Comparison of ENCODE assay signal across 8 cellular contexts in the genomic region with DNA sequence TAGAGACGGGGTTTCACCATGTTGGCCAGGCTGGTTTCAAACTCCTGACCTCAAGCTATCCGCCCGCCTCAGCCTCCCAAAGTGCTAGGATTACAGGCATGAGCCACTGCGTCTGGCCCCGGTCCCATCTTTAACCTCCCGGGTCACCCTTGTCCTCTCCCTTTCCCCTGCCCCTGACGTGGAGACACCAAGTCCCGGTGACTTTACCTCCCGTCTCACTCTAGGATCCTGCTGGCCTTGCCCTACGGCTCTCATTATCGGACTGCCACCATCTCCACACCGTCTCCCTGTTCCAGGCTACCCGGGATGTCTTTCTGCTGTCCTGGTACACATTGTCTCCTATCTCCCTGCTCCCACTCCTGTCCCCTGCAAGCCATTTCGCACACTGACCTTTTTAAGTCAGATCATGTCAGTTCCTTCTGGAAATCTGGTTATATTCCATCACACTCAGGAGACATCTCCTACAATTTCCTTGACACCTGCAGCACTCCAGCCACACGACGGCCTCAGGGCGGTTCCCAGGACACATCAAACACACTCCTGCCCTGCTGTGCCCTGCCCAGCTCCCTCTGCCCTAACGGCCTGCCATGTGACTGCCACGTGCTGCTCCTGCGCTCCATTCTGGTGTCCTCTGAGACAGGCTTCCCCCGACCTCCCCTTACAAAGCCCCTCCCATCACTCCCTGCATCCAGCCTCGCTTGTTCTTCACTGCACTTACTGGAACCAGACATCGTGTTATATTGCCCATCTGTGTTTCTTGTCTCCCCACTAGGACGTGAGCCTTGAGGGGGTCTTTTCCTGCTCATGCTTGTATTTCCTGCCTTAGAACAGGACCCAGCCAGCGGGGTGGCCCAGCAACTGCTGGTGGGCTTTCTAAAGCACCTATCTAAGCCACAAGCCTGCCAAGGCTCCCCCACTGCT. TPM values are rescaled to one million over a fixed set of nuclear protein-coding genes. Genes with fewer than 3 reads are reported as not detected.
DNase-seq lines count a peak whose midpoint lies in the region; ATAC-seq, FAIRE-seq and TF ChIP-seq lines count a peak whose summit lies in the region.

No MANE protein-coding gene starts in this region.

- peak overlapping the region; percentile 53 to 64 for H3K4me3 ChIP-seq in kidney (ENCODE audit: low read length in 2 of 2)

- H3K36me3 Mint-ChIP-seq in activated CD4-positive, alpha-beta memory T cell treated with anti-CD3 and anti-CD28 coated beads, Interleukin-2, amount 10 ng/mL, durations not matched to agents 7 days and 5 days (ENCODE audit: low read depth) = no peaks in the 10 kb centered on the region

- FAIRE-seq in kidney (lab: Jason Lieb, UNC) = no peak

- peak overlapping the region in 1 of 2 donors; percentile 3 for H3K27ac ChIP-seq in kidney (ENCODE audit: low read depth in 2 of 2, low read length in 2 of 2)

- ATAC-seq in stimulated activated naive CD8-positive, alpha-beta T cell treated with anti-CD3 and anti-CD28 coated beads, Interleukin-15, amount 100 ng/mL, for 72 hours = no peak
- ATAC-seq in HG02763 (IDR thresholded peaks at IDR 0.05; ENCODE audit: unreplicated experiment) = no peak

- no peak for TF ChIP-seq CTCF in kidney (IDR thresholded peaks at IDR 0.05; ENCODE audit: borderline replicate concordance, extremely low read depth, insufficient read depth)

- H3K4me1 Mint-ChIP-seq in activated CD4-positive, alpha-beta memory T cell treated with anti-CD3 and anti-CD28 coated beads, Interleukin-2, amount 10 ng/mL, durations not matched to agents 7 days and 5 days = peaks cover 46% of the 10 kb centered on the region
- H3K4me1 Mint-ChIP-seq in stimulated activated naive CD8-positive, alpha-beta T cell treated with anti-CD3 and anti-CD28 coated beads, Interleukin-15, amount 100 ng/mL, for 72 hours = peaks cover 52% of the 10 kb centered on the region

- intact Hi-C loops in kidney (cut with DNase I) = no loop called here

- no peaks in the 10 kb centered on the region for H3K9me3 ChIP-seq in kidney (ENCODE audit: control insufficient read depth in 1 of 2, low read length in 2 of 2)

- no peak overlapping the region for H3K9ac ChIP-seq in kidney (ENCODE audit: low read length in 2 of 2)

- no peaks in the 10 kb centered on the region for H3K27me3 Mint-ChIP-seq in activated CD4-positive, alpha-beta memory T cell treated with anti-CD3 and anti-CD28 coated beads, Interleukin-2, amount 10 ng/mL, durations not matched to agents 7 days and 5 days
- H3K27me3 Mint-ChIP-seq in stimulated activated naive CD8-positive, alpha-beta T cell treated with anti-CD3 and anti-CD28 coated beads, Interleukin-15, amount 100 ng/mL, for 72 hours = no peaks in the 10 kb centered on the region

- H3K27ac Mint-ChIP-seq in activated CD4-positive, alpha-beta memory T cell treated with anti-CD3 and anti-CD28 coated beads, Interleukin-2, amount 10 ng/mL, durations not matched to agents 7 days and 5 days = no peak overlapping the region
- H3K27ac Mint-ChIP-seq in stimulated activated naive CD8-positive, alpha-beta T cell treated with anti-CD3 and anti-CD28 coated beads, Interleukin-15, amount 100 ng/mL, for 72 hours = peak overlapping the region; percentile 57 to 81

- no peaks in the 10 kb centered on the region for H3K36me3 ChIP-seq in kidney (ENCODE audit: control insufficient read depth in 1 of 2, insufficient read depth in 2 of 2, low read length in 2 of 2)

- no peaks in the 10 kb centered on the region for H3K9me3 Mint-ChIP-seq in activated CD4-positive, alpha-beta memory T cell treated with anti-CD3 and anti-CD28 coated beads, Interleukin-2, amount 10 ng/mL, durations not matched to agents 7 days and 5 days
- H3K9me3 Mint-ChIP-seq in stimulated activated naive CD8-positive, alpha-beta T cell treated with anti-CD3 and anti-CD28 coated beads, Interleukin-15, amount 100 ng/mL, for 72 hours = no peaks in the 10 kb centered on the region

- DNase-seq in NCI-H2196 (lab: John Stamatoyannopoulos, UW; ENCODE audit: unreplicated experiment) = peak; percentile 42
- no peak for DNase-seq in NCI-H2196 treated with DMSO at 0.1 percent for 48 hours (lab: John Stamatoyannopoulos, UW; ENCODE audit: unreplicated experiment)
- no peak for DNase-seq in activated CD4-positive, alpha-beta memory T cell treated with anti-CD3 and anti-CD28 coated beads, Interleukin-2, amount 10 ng/mL, durations not matched to agents 7 days and 5 days
- peak; percentile 74 for DNase-seq in kidney
- no peak for DNase-seq in stimulated activated naive CD8-positive, alpha-beta T cell treated with anti-CD3 and anti-CD28 coated beads, Interleukin-15, amount 100 ng/mL, for 72 hours
- no peak for DNase-seq in SKM-1 treated with dmso at 0.1 percent for 144 hours (lab: John Stamatoyannopoulos, UW; ENCODE audit: unreplicated experiment)
- DNase-seq in NCI-H345 (lab: John Stamatoyannopoulos, UW) = no peak

- POLR2A ChIA-PET in activated CD4-positive, alpha-beta memory T cell treated with anti-CD3 and anti-CD28 coated beads, Interleukin-2, amount 10 ng/mL, durations not matched to agents 7 days and 5 days (lab: Charles Lee) = interaction anchor here (0.6 to 1.8 kb wide), 4 partner anchors 9 to 329 kb away, joined by 3 to 4 read pairs (median 3); no protein-coding TSS in a partner anchor

- H3K4me3 Mint-ChIP-seq in activated CD4-positive, alpha-beta memory T cell treated with anti-CD3 and anti-CD28 coated beads, Interleukin-2, amount 10 ng/mL, durations not matched to agents 7 days and 5 days = peak overlapping the region; percentile 45
- peak overlapping the region; percentile 57 to 78 for H3K4me3 Mint-ChIP-seq in stimulated activated naive CD8-positive, alpha-beta T cell treated with anti-CD3 and anti-CD28 coated beads, Interleukin-15, amount 100 ng/mL, for 72 hours

- H3K4me1 ChIP-seq in kidney (ENCODE audit: control insufficient read depth in 1 of 2, insufficient read depth in 1 of 2, low read depth in 1 of 2, low read length in 2 of 2) = peaks cover 0 to 7% of the 10 kb centered on the region in 2 donors

- CTCF ChIA-PET in activated CD4-positive, alpha-beta memory T cell treated with anti-CD3 and anti-CD28 coated beads, Interleukin-2, amount 10 ng/mL, durations not matched to agents 7 days and 5 days (lab: Charles Lee) = interaction anchor here (0.7 to 5.1 kb wide), 22 partner anchors 9 to 426 kb away, joined by 3 to 60 read pairs (median 4); partner anchors contain the start of genes FAF1 and RNF11

RNA-seq across cellular contexts. Expression of gene TTC39A, which starts 32.7 kb away (rescaled TPM):
- not detected for total RNA-seq in activated CD4-positive, alpha-beta memory T cell treated with anti-CD3 and anti-CD28 coated beads, Interleukin-2, amount 10 ng/mL, durations not matched to agents 7 days and 5 days
- 70.1 TPM for total RNA-seq in kidney
- 31.4 TPM for polyA plus RNA-seq in kidney (ENCODE audit: insufficient read depth, low read depth, low replicate concordance)

Comparison
In these comparisons a context has a peak if more than half of its experiments do, and no peak if none do; other contexts are left out.
1. DNase-seq: peak in NCI-H2196 (single experiment) and kidney (single experiment); none in NCI-H2196 treated with DMSO at 0.1 percent for 48 hours (single experiment), activated CD4-positive, alpha-beta memory T cell treated with anti-CD3 and anti-CD28 coated beads, Interleukin-2, amount 10 ng/mL, durations not matched to agents 7 days and 5 days (single experiment), stimulated activated naive CD8-positive, alpha-beta T cell treated with anti-CD3 and anti-CD28 coated beads, Interleukin-15, amount 100 ng/mL, for 72 hours (0 of 2), SKM-1 treated with dmso at 0.1 percent for 144 hours (single experiment) and NCI-H345 (single experiment).
2. RNA of gene TTC39A, which starts 32.7 kb away (total RNA-seq): 70.1 TPM in kidney (single experiment); not detected in activated CD4-positive, alpha-beta memory T cell treated with anti-CD3 and anti-CD28 coated beads, Interleukin-2, amount 10 ng/mL, durations not matched to agents 7 days and 5 days; every median in the first group is over 10 times any median in the second.